In the genomic region with DNA sequence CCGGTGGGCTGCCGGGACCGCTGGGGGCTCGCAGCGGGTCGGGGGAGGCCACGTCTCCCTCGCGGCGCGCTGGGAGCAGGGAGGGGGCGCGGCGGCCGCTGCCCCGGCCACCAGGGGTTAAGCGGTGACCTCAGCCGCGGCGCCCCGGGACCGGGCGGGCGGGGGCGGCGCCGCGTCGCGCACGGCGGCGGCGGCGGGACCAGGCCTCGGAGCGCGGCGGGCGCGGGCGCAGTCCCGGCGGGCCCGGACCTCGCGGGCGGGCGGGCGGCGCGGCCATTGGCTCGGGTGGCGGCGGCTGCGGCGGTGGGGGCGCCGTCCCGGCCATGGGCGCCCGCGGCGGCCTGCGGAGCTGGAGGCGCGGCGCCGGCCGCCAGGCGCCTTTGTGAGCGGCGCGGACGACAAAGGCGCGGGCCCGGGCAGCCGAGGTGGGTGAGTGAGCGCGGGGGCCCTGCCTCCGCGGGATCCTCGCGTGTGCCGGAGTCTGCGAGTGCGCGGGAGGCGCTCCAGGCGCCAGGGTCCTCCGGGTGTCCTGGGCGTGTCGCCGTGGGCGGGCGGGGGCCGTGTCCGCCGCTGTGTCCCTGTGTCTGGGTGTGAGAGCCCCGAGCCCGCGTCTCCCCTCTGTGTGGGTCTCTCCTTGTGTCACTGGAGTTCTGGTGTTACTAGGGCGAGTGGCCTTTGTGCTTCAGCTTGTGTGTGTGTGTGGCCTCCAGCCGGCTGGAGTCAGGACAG, we compare ENCODE assay signal across 1 cellular context.
A peak's percentile ranks its signal among the peaks of the same experiment; 100 is the strongest.
TF ChIP-seq lines count a peak whose summit lies in the region.

A gene with protein sequence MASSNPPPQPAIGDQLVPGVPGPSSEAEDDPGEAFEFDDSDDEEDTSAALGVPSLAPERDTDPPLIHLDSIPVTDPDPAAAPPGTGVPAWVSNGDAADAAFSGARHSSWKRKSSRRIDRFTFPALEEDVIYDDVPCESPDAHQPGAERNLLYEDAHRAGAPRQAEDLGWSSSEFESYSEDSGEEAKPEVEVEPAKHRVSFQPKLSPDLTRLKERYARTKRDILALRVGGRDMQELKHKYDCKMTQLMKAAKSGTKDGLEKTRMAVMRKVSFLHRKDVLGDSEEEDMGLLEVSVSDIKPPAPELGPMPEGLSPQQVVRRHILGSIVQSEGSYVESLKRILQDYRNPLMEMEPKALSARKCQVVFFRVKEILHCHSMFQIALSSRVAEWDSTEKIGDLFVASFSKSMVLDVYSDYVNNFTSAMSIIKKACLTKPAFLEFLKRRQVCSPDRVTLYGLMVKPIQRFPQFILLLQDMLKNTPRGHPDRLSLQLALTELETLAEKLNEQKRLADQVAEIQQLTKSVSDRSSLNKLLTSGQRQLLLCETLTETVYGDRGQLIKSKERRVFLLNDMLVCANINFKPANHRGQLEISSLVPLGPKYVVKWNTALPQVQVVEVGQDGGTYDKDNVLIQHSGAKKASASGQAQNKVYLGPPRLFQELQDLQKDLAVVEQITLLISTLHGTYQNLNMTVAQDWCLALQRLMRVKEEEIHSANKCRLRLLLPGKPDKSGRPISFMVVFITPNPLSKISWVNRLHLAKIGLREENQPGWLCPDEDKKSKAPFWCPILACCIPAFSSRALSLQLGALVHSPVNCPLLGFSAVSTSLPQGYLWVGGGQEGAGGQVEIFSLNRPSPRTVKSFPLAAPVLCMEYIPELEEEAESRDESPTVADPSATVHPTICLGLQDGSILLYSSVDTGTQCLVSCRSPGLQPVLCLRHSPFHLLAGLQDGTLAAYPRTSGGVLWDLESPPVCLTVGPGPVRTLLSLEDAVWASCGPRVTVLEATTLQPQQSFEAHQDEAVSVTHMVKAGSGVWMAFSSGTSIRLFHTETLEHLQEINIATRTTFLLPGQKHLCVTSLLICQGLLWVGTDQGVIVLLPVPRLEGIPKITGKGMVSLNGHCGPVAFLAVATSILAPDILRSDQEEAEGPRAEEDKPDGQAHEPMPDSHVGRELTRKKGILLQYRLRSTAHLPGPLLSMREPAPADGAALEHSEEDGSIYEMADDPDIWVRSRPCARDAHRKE (N-terminal part only) (plus strand): TSS at position 173 of the 729 bp plus-strand sequence. CDS start 40,898 bp downstream, outside the sequence.

TF ChIP-seq in A549, 52 proteins besides CTCF, POLR2A, EP300 and RAD21:
- TF ChIP-seq JUN (IDR thresholded peaks at IDR 0.05), result peak in 1 of 2 experiments; percentile 27; a peak in 1 of 5 replicates
- TF ChIP-seq PHF8 (IDR thresholded peaks at IDR 0.05; ENCODE audit: borderline replicate concordance, low read depth), result peak; percentile 56; the same call in 1 of the 2 replicates
- TF ChIP-seq RARB (CRISPR knock-in tag; IDR thresholded peaks at IDR 0.05), result no peak
